8 cellular contexts compared by ENCODE assay signal in the genomic region with DNA sequence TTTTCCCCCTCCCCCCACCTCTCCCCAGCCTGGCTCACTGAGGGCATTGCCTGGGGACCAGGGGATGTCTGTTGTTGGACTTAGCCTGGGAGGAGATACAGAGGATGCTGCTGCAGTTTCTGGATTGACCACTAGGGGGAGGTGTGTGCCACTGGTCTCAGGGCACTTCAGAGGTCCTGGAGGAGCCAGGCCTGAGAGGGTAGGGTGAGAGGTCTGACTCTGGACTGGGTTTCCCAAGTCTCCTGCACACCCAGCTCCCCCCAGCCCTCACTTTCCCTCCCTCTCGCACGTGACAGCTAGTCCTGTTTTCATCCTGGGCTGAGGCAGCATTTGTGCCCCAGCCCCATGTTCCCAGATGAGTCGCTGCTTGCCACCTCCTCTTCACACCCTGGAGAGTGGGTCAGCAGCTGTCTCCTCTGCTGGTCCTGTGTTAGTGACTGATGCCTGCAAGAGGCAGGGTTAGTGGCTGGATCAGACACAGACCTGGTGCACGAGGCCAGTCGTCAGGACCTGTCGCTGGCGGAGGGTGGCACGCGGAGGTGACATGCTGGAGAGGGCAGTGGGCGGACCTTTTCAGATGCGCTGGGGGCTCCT. TPM values are rescaled to one million over a fixed set of nuclear protein-coding genes. Genes with fewer than 3 reads are reported as not detected.
DNase-seq lines count a peak whose midpoint lies in the region; ATAC-seq, FAIRE-seq and TF ChIP-seq lines count a peak whose summit lies in the region.

No MANE protein-coding gene starts in this region.

- no peak overlapping the region for H3K18ac ChIP-seq in H9 (ENCODE audit: insufficient read length, low read depth, low read length)

- H3K27ac ChIP-seq in H9 (ENCODE audit: insufficient read length, low read depth, low read length) = no peak overlapping the region
- H3K27ac ChIP-seq in astrocyte (ENCODE audit: low read depth, low read length) = no peak overlapping the region
- H3K27ac ChIP-seq in small intestine (ENCODE audit: low read depth in 1 of 2, low read length in 1 of 2) = no peak overlapping the region

- H3K4me3 ChIP-seq in GM12865 (ENCODE audit: low read depth, low read length) = no peak overlapping the region
- no peak overlapping the region for H3K4me3 ChIP-seq in astrocyte (ENCODE audit: insufficient read depth, low read depth, low read length)
- no peak overlapping the region for H3K4me3 ChIP-seq in small intestine (ENCODE audit: low read depth in 1 of 2, low read length in 2 of 2)

- DNase-seq in GM12865 (ENCODE audit: low read depth) (peak; percentile 84), H9 (peak; percentile 89), NCI-H1092 (lab: John Stamatoyannopoulos, UW) (peak; percentile 13), T1000 (lab: John Stamatoyannopoulos, UW) (peak; percentile 73), astrocyte (ENCODE audit: low read depth) (peak; percentile 26), hippocampal formation (lab: John Stamatoyannopoulos, UW) (peak; percentile 1 to 41), small intestine (peak; percentile 71)

- H3K4me1 Mint-ChIP-seq in H9 (peaks cover 4 to 11% of the 10 kb centered on the region in 2 experiments; a peak in 3 of 4 replicates), astrocyte (ENCODE audit: low read depth, unreplicated experiment) (no peaks in the 10 kb centered on the region)

- no peak overlapping the region for H3K23ac ChIP-seq in H9 (ENCODE audit: insufficient read length, low read depth, low read length)

- H4K5ac ChIP-seq in H9 (ENCODE audit: insufficient read length, low read depth, low read length) = no peak overlapping the region

- H2AK5ac ChIP-seq in H9 (ENCODE audit: insufficient read length, low read length) = no peak overlapping the region

- H3K4me2 ChIP-seq in H9 (ENCODE audit: insufficient read depth, insufficient read length, low read length) = no peak overlapping the region
- H3K4me2 ChIP-seq in astrocyte (ENCODE audit: low read length) = no peak overlapping the region

- no peak overlapping the region for H2BK15ac ChIP-seq in H9 (ENCODE audit: low read depth, low read length)

- H3K9me3 ChIP-seq in H9 (ENCODE audit: control insufficient read depth, low read depth, low read length) (no peaks in the 10 kb centered on the region), astrocyte (ENCODE audit: insufficient read depth, low read depth, low read length) (no peaks in the 10 kb centered on the region), small intestine (ENCODE audit: control insufficient read depth, low read depth) (no peaks in the 10 kb centered on the region)

- H2BK20ac ChIP-seq in H9 (ENCODE audit: low read depth, low read length, poor library complexity, severe bottlenecking) = no peak overlapping the region

- H3K36me3 Mint-ChIP-seq in H9 (ENCODE audit: insufficient read depth in 1 of 3, low read depth in 3 of 3) = no peaks in the 10 kb centered on the region
- no peaks in the 10 kb centered on the region for H3K36me3 Mint-ChIP-seq in astrocyte (ENCODE audit: low read depth, unreplicated experiment)

- H3K27ac Mint-ChIP-seq in H9 (no peak overlapping the region), astrocyte (ENCODE audit: unreplicated experiment) (no peak overlapping the region)

- no peaks in the 10 kb centered on the region for H4K20me1 ChIP-seq in H9 (ENCODE audit: control insufficient read depth, insufficient read depth, insufficient read length)
- H4K20me1 ChIP-seq in astrocyte (ENCODE audit: insufficient read depth, low read length) = no peaks in the 10 kb centered on the region

- H3K79me1 ChIP-seq in H9 (ENCODE audit: insufficient read depth, low read depth, low read length, poor library complexity, severe bottlenecking) = no peaks in the 10 kb centered on the region

- no peak overlapping the region for H4K8ac ChIP-seq in H9 (replicated peaks; ENCODE audit: insufficient read length, low read depth, low read length)

- H3K27me3 ChIP-seq in H9 (ENCODE audit: insufficient read depth, low read length) (no peaks in the 10 kb centered on the region), astrocyte (ENCODE audit: insufficient read depth, low read length) (no peaks in the 10 kb centered on the region), small intestine (ENCODE audit: control insufficient read depth in 2 of 2, insufficient read depth in 2 of 2, low read length in 2 of 2) (no peaks in the 10 kb centered on the region)

- no peaks in the 10 kb centered on the region for H3K79me2 ChIP-seq in H9 (ENCODE audit: insufficient read depth, low read length)
- H3K79me2 ChIP-seq in astrocyte (ENCODE audit: insufficient read depth, low read length) = no peaks in the 10 kb centered on the region

- H3K9me3 Mint-ChIP-seq in H9 (no peaks in the 10 kb centered on the region; a peak in 1 of 5 replicates), astrocyte (ENCODE audit: unreplicated experiment) (peaks cover under 1% of the 10 kb centered on the region)

- H2AFZ ChIP-seq in H9 (ENCODE audit: low read length) (no peak overlapping the region), astrocyte (ENCODE audit: low read depth, low read length) (no peak overlapping the region)

- no peak overlapping the region for H4K91ac ChIP-seq in H9 (ENCODE audit: insufficient read length, low read depth, low read length)

- H3K14ac ChIP-seq in H9 (ENCODE audit: insufficient read depth, low read length) = no peak overlapping the region

- no peaks in the 10 kb centered on the region; the same call in none of the 2 replicates for H3K27me3 Mint-ChIP-seq in H9 (ENCODE audit: low read depth)
- peaks cover 21% of the 10 kb centered on the region for H3K27me3 Mint-ChIP-seq in astrocyte (ENCODE audit: low read depth, unreplicated experiment)

- ATAC-seq in HG03039 (IDR thresholded peaks at IDR 0.05; ENCODE audit: unreplicated experiment) = no peak

- H3K4me1 ChIP-seq in H9 (ENCODE audit: insufficient read depth, low read length) = no peaks in the 10 kb centered on the region
- H3K4me1 ChIP-seq in astrocyte (ENCODE audit: insufficient read depth, low read length) = no peaks in the 10 kb centered on the region
- no peaks in the 10 kb centered on the region for H3K4me1 ChIP-seq in small intestine (ENCODE audit: control insufficient read depth in 2 of 2, insufficient read depth in 1 of 2, low read depth in 1 of 2, low read length in 1 of 2)

- no peak overlapping the region for H3K9ac ChIP-seq in H9 (ENCODE audit: extremely low read depth, insufficient read length, low read length)
- no peak overlapping the region for H3K9ac ChIP-seq in astrocyte (ENCODE audit: low read length)

- H3K56ac ChIP-seq in H9 (ENCODE audit: insufficient read length, low read depth, low read length) = no peak overlapping the region

- H3K36me3 ChIP-seq in astrocyte (ENCODE audit: insufficient read depth, low read length) (no peaks in the 10 kb centered on the region), small intestine (ENCODE audit: control insufficient read depth in 2 of 2, insufficient read depth in 2 of 2, low read length in 2 of 2) (no peaks in the 10 kb centered on the region)

- H3K4ac ChIP-seq in H9 (ENCODE audit: low read depth, low read length) = no peak overlapping the region

- no CpG with 5 or more reads among the region's 11 CpGs for WGBS in H9 (ENCODE audit: extremely low coverage, insufficient read length, low lambda C conversion rate)
- WGBS in small intestine, 3 donors = 76 to 89% (median 81%) methylated on average over 11 of the region's 11 CpGs

- no peak for FAIRE-seq in astrocyte (lab: Jason Lieb, UNC)
- no peak for FAIRE-seq in small intestine (lab: Jason Lieb, UNC)

- no peak overlapping the region for H2BK5ac ChIP-seq in H9 (ENCODE audit: insufficient read length, low read length)

- TF ChIP-seq CTCF in GM12865 (IDR thresholded peaks at IDR 0.05; ENCODE audit: insufficient read depth, low read depth, low read length, missing control alignments) = peak; percentile 99
- TF ChIP-seq CTCF in H9 (conservative IDR thresholded peaks at IDR 0.05) = peak; percentile 89
- peak; percentile 90 for TF ChIP-seq CTCF in astrocyte (IDR thresholded peaks at IDR 0.05; ENCODE audit: insufficient read depth, low read depth, low read length)

- H3T11ph ChIP-seq in H9 (ENCODE audit: low read length) = no peak overlapping the region

- H2BK12ac ChIP-seq in H9 (ENCODE audit: insufficient read length, low read depth, low read length) = no peak overlapping the region

- H3K4me3 Mint-ChIP-seq in H9 (no peak overlapping the region), astrocyte (ENCODE audit: unreplicated experiment) (no peak overlapping the region)

- no peaks in the 10 kb centered on the region for H3K23me2 ChIP-seq in H9 (ENCODE audit: insufficient read length, low read depth, low read length, poor library complexity, severe bottlenecking)

- no peak overlapping the region for H2BK120ac ChIP-seq in H9 (ENCODE audit: low read depth, low read length, poor library complexity, severe bottlenecking)

RNA-seq across cellular contexts. Expression of gene IL3, which starts 4.4 kb away (rescaled TPM):
- total RNA-seq in H9 (2021) (not detected in 2 replicates), astrocyte (not detected in 2 replicates)
- polyA plus RNA-seq in small intestine = not detected

RNA-seq across cellular contexts. Expression of gene CSF2, which starts 8.8 kb away (rescaled TPM):
- total RNA-seq in H9 (2021) = not detected in 2 replicates
- not detected in 2 replicates for total RNA-seq in astrocyte
- polyA plus RNA-seq in small intestine = under 1 TPM in 1 of 3 donors, not detected in 2; 0.25 TPM

RNA-seq across cellular contexts. Expression of gene ACSL6, which starts 53.4 kb away (rescaled TPM):
- total RNA-seq in H9 (2021) (1.3 and 1.6 TPM in 2 replicates), astrocyte (0.07 TPM in 1 of 2 replicates, not detected in the other)
- polyA plus RNA-seq in small intestine = 1 to 10 TPM in 2 of 3 donors, under 1 TPM in 1; 0.89 to 4.9 (median 3.5) TPM

Comparison
In these comparisons a context has a peak if more than half of its experiments do, and no peak if none do; other contexts are left out.
1. DNase-seq: peak in every context shown above with its lines; median percentile 89 in H9; 84 in GM12865; 73 in T1000; 71 in small intestine; 26 in astrocyte; 21 in hippocampal formation; 13 in NCI-H1092.